ENCODE assay signal across 21 cellular contexts in genomic region chr6:89681983-89682564, GRCh38.
"Had no signal": no experiment of that assay in that cellular context is flagged by ENCODE, and none has a peak within 500 bp of the region (broad histone marks: within the 10 kb centered on the region; RNA-seq: fewer than 3 reads in every experiment).

No MANE protein-coding gene starts in this region.

- H3K4me3 ChIP-seq: dorsolateral prefrontal cortex, left lung, mucosa of descending colon, prostate gland, sigmoid colon, stomach, thyroid gland had no signal

- DNase-seq: dorsolateral prefrontal cortex; effector CD4-positive, alpha-beta T cell; erythroblast; left cardiac atrium; left lung; mesenchymal stem cell; mucosa of descending colon; naive B cell; nephron progenitor cell; right cardiac atrium; sigmoid colon; stimulated activated CD4-positive, alpha-beta T cell treated with anti-CD3 and anti-CD28 coated beads, Interleukin-2, amount 100 ng/mL, for 24 hours; stimulated activated CD4-positive, alpha-beta T cell treated with anti-CD3 and anti-CD28 coated beads, Interleukin-4, amount 100 ng/mL, for 24 hours; stimulated activated naive CD4-positive, alpha-beta T cell treated with Interleukin-2 at 50 U/mL for 16 hours; stomach; thyroid gland had no signal

- H3K4me1 ChIP-seq: left lung, prostate gland, sigmoid colon, stomach, thyroid gland had no signal

- ATAC-seq: left cardiac atrium; left lung; mucosa of descending colon; right cardiac atrium; stimulated activated effector memory CD8-positive, alpha-beta T cell treated with anti-CD3 and anti-CD28 coated beads, Interleukin-12 subunit alpha, Interleukin-12 subunit beta, amount 100 ng/mL, for 72 hours had no signal

- H3K27ac ChIP-seq: dorsolateral prefrontal cortex, left lung, prostate gland, sigmoid colon, stomach, thyroid gland had no signal

- H3K27me3 ChIP-seq: dorsolateral prefrontal cortex, left lung, sigmoid colon, stomach, thyroid gland had no signal

- FAIRE-seq: colon, frontal cortex, islet of Langerhans had no signal

- H3K9me3 ChIP-seq: left lung, mucosa of descending colon, prostate gland, sigmoid colon, stomach, thyroid gland had no signal
